ENCODE assay signal across 10 cellular contexts in the genomic region with DNA sequence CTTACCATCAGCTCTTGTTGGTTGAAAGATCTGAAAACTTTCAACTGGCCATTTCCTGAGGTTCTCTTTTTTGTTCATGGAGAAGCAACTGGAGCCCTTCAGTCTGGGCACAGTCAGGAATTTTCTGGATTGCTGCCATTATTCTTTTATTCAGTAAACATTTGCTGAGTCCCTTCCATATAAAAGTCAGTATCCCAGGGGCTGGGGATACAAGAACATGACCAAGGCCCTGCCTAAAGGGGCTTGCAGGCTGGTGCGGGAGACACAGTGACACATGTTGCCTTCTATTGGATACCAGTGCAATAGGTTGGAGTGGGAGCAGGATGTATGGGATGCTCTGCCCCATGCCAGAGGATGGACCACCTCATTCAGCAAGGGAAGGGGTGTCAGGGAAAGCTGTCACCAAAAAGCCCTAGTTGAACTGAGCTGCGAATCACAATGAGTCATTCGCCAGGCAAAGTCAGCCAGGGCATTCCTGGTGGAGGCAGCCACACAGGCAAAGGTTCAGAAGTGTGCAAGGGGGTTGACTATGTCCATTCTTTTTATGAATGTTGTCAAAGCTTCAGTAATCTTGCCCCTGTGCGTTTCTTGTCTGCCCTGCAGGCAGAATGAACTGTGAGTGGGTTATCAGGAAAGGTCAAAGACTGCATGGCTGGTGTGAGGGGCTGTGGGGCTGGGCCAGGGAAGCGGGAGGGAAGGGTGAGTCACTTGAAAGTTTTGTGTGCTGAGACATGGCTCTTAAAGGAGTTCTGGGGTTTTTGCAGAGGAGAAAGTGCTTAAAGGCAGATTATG.
DNase-seq lines count a peak whose midpoint lies in the region; ATAC-seq and TF ChIP-seq lines count a peak whose summit lies in the region.
"Had no signal": no experiment of that assay in that cellular context is flagged by ENCODE, and none has a peak within 500 bp of the region (broad histone marks: within the 10 kb centered on the region; RNA-seq: fewer than 3 reads in every experiment).

No MANE protein-coding gene starts in this region.

- no peak for TF ChIP-seq CTCF in fibroblast of villous mesenchyme (IDR thresholded peaks at IDR 0.05; ENCODE audit: insufficient read depth, low read depth, low read length)

- peak; percentile 72 for DNase-seq in HCEC 1CT
- DNase-seq in SJCRH30: peak; percentile 36 to 42
- peak; percentile 89 for DNase-seq in fibroblast of villous mesenchyme (ENCODE audit: low read depth)
- peak; percentile 90 for DNase-seq in renal cortical epithelial cell (ENCODE audit: low read depth)
- no peak for DNase-seq in Ammon's horn (ENCODE audit: low spot score)
- DNase-seq in activated CD4-positive, alpha-beta T cell treated with anti-CD3 and anti-CD28 coated beads, Interleukin-2, amount 50 U/mL, for 1 hour: no peak

- peak overlapping the region; percentile 24; the same call in 1 of the 2 replicates for H3K27ac ChIP-seq in SJCRH30
- H3K27ac ChIP-seq: HL-60 had no signal

- peaks cover 15% of the 10 kb centered on the region for H3K4me1 ChIP-seq in SJCRH30

- 0 out of 2 replicates have a peak, but pooled peaks cover 3% of the 10 kb centered on the region for H3K9me3 ChIP-seq in SJCRH30 (replicated peaks)

- ATAC-seq in HG03565 (IDR thresholded peaks at IDR 0.05; ENCODE audit: unreplicated experiment): no peak
- ATAC-seq in HG02884 (IDR thresholded peaks at IDR 0.05; ENCODE audit: unreplicated experiment): no peak
- ATAC-seq: left lobe of liver had no signal

- H3K36me3 ChIP-seq in SJCRH30: no peaks in the 10 kb centered on the region

- H3K4me3 ChIP-seq in SJCRH30: no peak overlapping the region
- H3K4me3 ChIP-seq in fibroblast of villous mesenchyme (ENCODE audit: low read depth, low read length): no peak overlapping the region

- H3K27me3 ChIP-seq in SJCRH30: no peaks in the 10 kb centered on the region

Comparison
In these comparisons a context has a peak if more than half of its experiments do, and no peak if none do; other contexts are left out.
1. DNase-seq: peak in HCEC 1CT (single experiment), SJCRH30 (2 of 2), fibroblast of villous mesenchyme (single experiment) and renal cortical epithelial cell (single experiment); none in Ammon's horn (single experiment) and activated CD4-positive, alpha-beta T cell treated with anti-CD3 and anti-CD28 coated beads, Interleukin-2, amount 50 U/mL, for 1 hour (single experiment).